In the genomic region with DNA sequence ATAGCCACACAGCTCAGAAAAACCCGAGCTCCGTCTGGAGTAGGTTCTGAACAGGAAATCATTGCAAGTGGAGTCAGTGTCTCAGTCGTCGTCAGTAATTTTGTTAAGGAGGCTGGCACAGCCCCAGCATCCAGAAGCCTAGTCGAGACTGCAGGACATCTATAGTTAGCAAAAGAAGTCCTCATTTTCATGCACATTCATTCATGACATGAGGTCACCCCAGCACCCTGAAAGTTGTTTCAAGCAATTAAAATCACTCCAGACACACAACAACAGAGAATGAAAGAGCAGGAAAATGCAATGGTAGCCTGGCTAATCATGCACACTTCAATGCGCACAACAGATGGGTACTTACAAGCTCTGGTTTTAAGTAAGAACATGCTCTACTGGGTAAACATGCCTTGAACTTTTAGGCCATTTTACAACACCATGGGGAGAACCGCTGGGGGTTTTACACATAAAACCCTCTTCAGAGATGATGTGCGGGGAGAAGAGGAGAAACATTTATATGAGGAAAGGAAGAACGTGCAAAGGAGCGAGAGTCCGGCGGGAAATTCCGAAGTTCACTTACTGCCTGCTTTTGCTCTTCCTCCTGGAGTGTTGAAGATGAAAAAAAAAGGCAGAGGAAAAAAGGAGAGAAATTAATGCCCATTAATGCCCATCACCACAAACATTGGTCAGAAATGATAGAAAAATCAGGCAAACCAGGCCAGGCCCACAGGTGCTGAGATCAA, we compare ENCODE assay signal across 13 cellular contexts.
DNase-seq lines count a peak whose midpoint lies in the region; ATAC-seq lines count a peak whose summit lies in the region.
"Had no signal": no experiment of that assay in that cellular context is flagged by ENCODE, and none has a peak within 500 bp of the region (broad histone marks: within the 10 kb centered on the region; RNA-seq: fewer than 3 reads in every experiment).

No MANE protein-coding gene starts in this region.

- DNase-seq in GM03348 (ENCODE audit: low spot score) (peak; percentile 11), NCI-H69 (lab: John Stamatoyannopoulos, UW) (peak; percentile 30), iris pigment epithelial cell (ENCODE audit: low read depth) (peak; percentile 21), iPS-NIHi7 (ENCODE audit: extremely low spot score) (no peak), medulla oblongata (ENCODE audit: extremely low spot score) (no peak)
- DNase-seq: activated naive CD4-positive, alpha-beta T cell treated with anti-CD3 and anti-CD28 coated beads, Interleukin-2, amount 10 ng/mL, durations not matched to agents 7 days and 5 days; C1 segment of cervical spinal cord; central memory CD4-positive, alpha-beta T cell; left ventricle myocardium superior; sigmoid colon had no signal

- ATAC-seq in GM19463 (IDR thresholded peaks at IDR 0.05; ENCODE audit: unreplicated experiment) (peak; percentile 17), HG03139 (IDR thresholded peaks at IDR 0.05; ENCODE audit: unreplicated experiment) (no peak), GM18867 (IDR thresholded peaks at IDR 0.05; ENCODE audit: unreplicated experiment) (no peak)
- ATAC-seq: left ventricle myocardium superior had no signal

Comparison
In these comparisons a context has a peak if more than half of its experiments do, and no peak if none do; other contexts are left out.
1. DNase-seq: peak in GM03348 (single experiment), NCI-H69 (single experiment) and iris pigment epithelial cell (single experiment); none in iPS-NIHi7 (single experiment) and medulla oblongata (single experiment).